In genomic region chr18:31241900-31242409, GRCh38 we compare ENCODE assay signal across 9 cellular contexts.
A peak's percentile ranks its signal among the peaks of the same experiment; 100 is the strongest.
DNase-seq lines count a peak whose midpoint lies in the region; ATAC-seq and TF ChIP-seq lines count a peak whose summit lies in the region.
"Had no signal": no experiment of that assay in that cellular context is flagged by ENCODE, and none has a peak within 500 bp of the region (broad histone marks: within the 10 kb centered on the region; RNA-seq: fewer than 3 reads in every experiment).

No MANE protein-coding gene starts in this region.

- peak; percentile 84 to 85 for TF ChIP-seq CTCF in mammary epithelial cell (conservative IDR thresholded peaks at IDR 0.05 in 1 of 2, IDR thresholded peaks at IDR 0.05 in 1 of 2; ENCODE audit: extremely low read depth in 1 of 2, insufficient read depth in 1 of 2, low read depth in 1 of 2, low read length in 2 of 2)
- TF ChIP-seq CTCF in osteoblast (IDR thresholded peaks at IDR 0.05; ENCODE audit: extremely low read depth, low read depth, low read length): peak; percentile 25

- no peaks in the 10 kb centered on the region for H3K36me3 ChIP-seq in HUES48 (ENCODE audit: control insufficient read depth, insufficient read depth, low read length)
- no peaks in the 10 kb centered on the region for H3K36me3 ChIP-seq in mammary epithelial cell (ENCODE audit: insufficient read depth, low read length)
- no peaks in the 10 kb centered on the region for H3K36me3 ChIP-seq in osteoblast (ENCODE audit: insufficient read depth, low read length)

- ATAC-seq in GM18867 (IDR thresholded peaks at IDR 0.05; ENCODE audit: unreplicated experiment) (peak; percentile 42), HG03025 (IDR thresholded peaks at IDR 0.05; ENCODE audit: low FRiP score, unreplicated experiment) (no peak)
- ATAC-seq: stimulated activated naive CD8-positive, alpha-beta T cell treated with anti-CD3 and anti-CD28 coated beads, Interleukin-15, amount 100 ng/mL, for 72 hours had no signal

- peak; percentile 99 for DNase-seq in mammary epithelial cell
- no peak for DNase-seq in osteoblast (ENCODE audit: insufficient read length, low spot score, missing footprints)
- no peak for DNase-seq in NCI-H2081 treated with DMSO at 0.1 percent for 48 hours (lab: John Stamatoyannopoulos, UW)
- DNase-seq in Kasumi-1 (lab: John Stamatoyannopoulos, UW): no peak
- DNase-seq in cerebellum (ENCODE audit: low spot score): no peak
- DNase-seq: stimulated activated naive CD8-positive, alpha-beta T cell treated with anti-CD3 and anti-CD28 coated beads, Interleukin-15, amount 100 ng/mL, for 72 hours had no signal

- intact Hi-C loops in mammary epithelial cell (cut with micrococcal nuclease): loop anchor here (1.0 to 5.0 kb wide), 5 partner anchors 12 to 250 kb away; partner anchors contain the start of genes DSC1 and DSC3

- CTCF ChIA-PET in mammary epithelial cell (lab: Charles Lee; ENCODE audit: low non-redundant PET): interaction anchor here (0.6 to 0.7 kb wide), 4 partner anchors 13 to 179 kb away, joined by 3 to 4 read pairs (median 3); no protein-coding TSS in a partner anchor

- H4K20me1 ChIP-seq in mammary epithelial cell (ENCODE audit: insufficient read depth, low read length) (no peaks in the 10 kb centered on the region), osteoblast (ENCODE audit: insufficient read depth, low read length) (no peaks in the 10 kb centered on the region)

- dilution Hi-C loops in mammary epithelial cell (cut with HindIII; ENCODE audit: low sequenced_read_pairs): loop anchor here (25.0 kb wide), 1 partner anchor 205 kb away; the partner anchor contains the start of gene DSC3

- H3K4me1 ChIP-seq in HUES48 (ENCODE audit: control insufficient read depth, insufficient read depth, low read length) (peaks cover 48% of the 10 kb centered on the region), mammary epithelial cell (ENCODE audit: insufficient read depth, low read length) (peaks cover 56% of the 10 kb centered on the region), osteoblast (ENCODE audit: insufficient read depth, low read length) (no peaks in the 10 kb centered on the region)

- peak overlapping the region; percentile 21 for H2AFZ ChIP-seq in mammary epithelial cell (ENCODE audit: low read depth, low read length)
- no peak overlapping the region for H2AFZ ChIP-seq in osteoblast (ENCODE audit: low read length)

- no TSS peak for BruUV-seq in mammary epithelial cell (replicated peaks; lab: Mats Ljungman, UMichigan)

- WGBS in mammary epithelial cell (ENCODE audit: low coverage, missing lambda C conversion rate): 0% methylated on average over 2 of the region's 2 CpGs

- H3K9me3 ChIP-seq in HUES48 (ENCODE audit: control insufficient read depth, insufficient read depth, low read length) (no peaks in the 10 kb centered on the region), mammary epithelial cell (replicated peaks; ENCODE audit: insufficient read depth, low read length) (no peaks in the 10 kb centered on the region), osteoblast (ENCODE audit: low read depth, low read length) (no peaks in the 10 kb centered on the region)

- H3K9ac ChIP-seq in HUES48 (ENCODE audit: low read depth, low read length) (no peak overlapping the region), mammary epithelial cell (ENCODE audit: insufficient read depth, low read length) (peak overlapping the region; percentile 75)

- H3K27me3 ChIP-seq in HUES48 (ENCODE audit: control insufficient read depth, insufficient read depth, low read length) (no peaks in the 10 kb centered on the region), mammary epithelial cell (ENCODE audit: insufficient read depth, low read length) (no peaks in the 10 kb centered on the region), osteoblast (ENCODE audit: insufficient read depth, low read length) (no peaks in the 10 kb centered on the region)

- peak overlapping the region; percentile 51 for H3K27ac ChIP-seq in HUES48 (ENCODE audit: low read depth, low read length)
- H3K27ac ChIP-seq in mammary epithelial cell (ENCODE audit: insufficient read depth, low read depth, low read length): peak overlapping the region; percentile 94
- no peak overlapping the region for H3K27ac ChIP-seq in osteoblast (ENCODE audit: low read depth, low read length)

- H3K4me3 ChIP-seq in HUES48 (ENCODE audit: low read depth, low read length) (no peak overlapping the region), mammary epithelial cell (replicated peaks in 1 of 3; ENCODE audit: insufficient read depth in 1 of 3, low read depth in 2 of 3, low read length in 3 of 3) (peak overlapping the region in 1 of 3 experiments; percentile 22), osteoblast (ENCODE audit: insufficient read depth, low read length) (no peak overlapping the region)

- H3K79me2 ChIP-seq in mammary epithelial cell (ENCODE audit: insufficient read depth, low read length) (no peaks in the 10 kb centered on the region), osteoblast (ENCODE audit: insufficient read depth, low read length) (no peaks in the 10 kb centered on the region)

- in situ Hi-C loops in mammary epithelial cell (cut with MboI; ENCODE audit: low sequenced_read_pairs in 2 of 2): loop anchor here (10.0 to 25.0 kb wide), 2 partner anchors 137 to 205 kb away; partner anchors contain the start of genes DSC2 (in 1 of the 2) and DSC3 (in 1 of the 2)

- H3K4me2 ChIP-seq in mammary epithelial cell (ENCODE audit: insufficient read depth, low read depth, low read length) (peak overlapping the region; percentile 75), osteoblast (ENCODE audit: insufficient read depth, low read length) (no peak overlapping the region)
